ENCODE assay signal across 13 cellular contexts in the genomic region with DNA sequence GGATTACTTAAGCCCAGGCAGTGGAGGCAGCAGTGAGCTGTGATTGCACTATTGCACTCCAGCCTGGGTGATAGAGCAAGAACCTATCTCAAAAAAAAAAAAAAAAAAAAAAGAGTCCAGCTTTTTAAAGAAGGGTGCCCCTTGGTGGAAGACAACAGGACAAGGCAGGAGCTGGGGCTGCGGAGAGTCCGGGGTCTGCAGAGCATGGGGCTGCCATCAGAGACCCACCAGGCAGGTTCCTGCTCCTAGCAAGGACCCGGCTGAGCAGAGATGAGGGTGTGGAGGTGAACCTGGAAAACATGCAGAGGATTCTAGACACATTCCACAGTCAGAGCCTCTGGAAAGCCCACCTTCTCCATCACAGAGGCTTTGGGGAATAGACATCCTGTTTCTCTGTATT. TPM values are rescaled to one million over a fixed set of nuclear protein-coding genes. Genes with fewer than 3 reads are reported as not detected.
DNase-seq lines count a peak whose midpoint lies in the region; ATAC-seq and TF ChIP-seq lines count a peak whose summit lies in the region.
"Had no signal": no experiment of that assay in that cellular context is flagged by ENCODE, and none has a peak within 500 bp of the region (broad histone marks: within the 10 kb centered on the region; RNA-seq: fewer than 3 reads in every experiment).

No MANE protein-coding gene starts in this region.

- no peak for TF ChIP-seq POLR2A in upper lobe of left lung (IDR thresholded peaks at IDR 0.05)

- peak; percentile 28 for DNase-seq in amniotic epithelial cell (ENCODE audit: low read depth)
- peak in 1 of 2 donors; percentile 20 for DNase-seq in heart right ventricle
- no peak for DNase-seq in upper lobe of left lung
- DNase-seq in dedifferentiated amniotic fluid mesenchymal stem cell (ENCODE audit: extremely low spot score): no peak
- no peak for DNase-seq in midbrain (lab: John Stamatoyannopoulos, UW)
- no peak for DNase-seq in DMS53 treated with DMSO at 0.1 percent for 48 hours (lab: John Stamatoyannopoulos, UW; ENCODE audit: unreplicated experiment)
- DNase-seq: C1 segment of cervical spinal cord; effector memory CD8-positive, alpha-beta T cell; NCI-H1694 treated with DMSO at 0.1 percent for 48 hours; NCI-H524 treated with DMSO at 0.1 percent for 48 hours had no signal

- no peak for TF ChIP-seq CTCF in heart right ventricle (IDR thresholded peaks at IDR 0.05)
- no peak for TF ChIP-seq CTCF in upper lobe of left lung (IDR thresholded peaks at IDR 0.05)

- peak in 7 of 8 donors; percentile 3 to 47 (median 24) for ATAC-seq in heart right ventricle
- ATAC-seq in upper lobe of left lung (ENCODE audit: low FRiP score in 2 of 2): no peak
- ATAC-seq: effector memory CD8-positive, alpha-beta T cell; left colon had no signal

- intact Hi-C loops in heart right ventricle (cut with DNase I): loop anchor here in 3 of 10 donors (10.0 kb wide), 3 partner anchors 238 to 372 kb away; no protein-coding TSS in a partner anchor

- peaks cover 9 to 41% (median 28%) of the 10 kb centered on the region in 9 donors for H3K4me1 ChIP-seq in heart right ventricle
- no peaks in the 10 kb centered on the region for H3K4me1 ChIP-seq in muscle layer of duodenum (ENCODE audit: control insufficient read depth in 1 of 2, insufficient read depth in 2 of 2, low read length in 2 of 2)
- H3K4me1 ChIP-seq in upper lobe of left lung: peaks cover 24 to 52% (median 34%) of the 10 kb centered on the region in 4 donors

- H3K27ac ChIP-seq in heart right ventricle: peak overlapping the region; percentile 66 to 95 (median 91)
- H3K27ac ChIP-seq in muscle layer of duodenum (ENCODE audit: low read length): peak overlapping the region; percentile 23
- H3K27ac ChIP-seq in upper lobe of left lung: peak overlapping the region; percentile 66 to 98 (median 92)
- H3K27ac ChIP-seq: RWPE1 had no signal

- H3K9me3 ChIP-seq in heart right ventricle: peaks cover 0 to 10% (median 0%) of the 10 kb centered on the region in 11 donors
- peaks cover 0 to 7% of the 10 kb centered on the region in 2 donors for H3K9me3 ChIP-seq in muscle layer of duodenum (ENCODE audit: control insufficient read depth in 1 of 2, low read length in 2 of 2)
- H3K9me3 ChIP-seq in upper lobe of left lung: no peaks in the 10 kb centered on the region

- H3K36me3 ChIP-seq in heart right ventricle (no peaks in the 10 kb centered on the region), muscle layer of duodenum (ENCODE audit: control insufficient read depth in 1 of 2, insufficient read depth in 2 of 2, low read length in 2 of 2) (no peaks in the 10 kb centered on the region), upper lobe of left lung (no peaks in the 10 kb centered on the region)

- TF ChIP-seq EP300 in upper lobe of left lung (IDR thresholded peaks at IDR 0.05): no peak

- 77 to 86% methylated on average over 3 of the region's 3 CpGs for WGBS in heart right ventricle, 2 donors
- WGBS in upper lobe of left lung, 2 donors: 77 to 88% methylated on average over 3 of the region's 3 CpGs

- H3K4me3 ChIP-seq in heart right ventricle (peak overlapping the region in 3 of 10 donors; percentile 32 to 42 (median 36)), muscle layer of duodenum (ENCODE audit: low read depth in 1 of 2, low read length in 2 of 2) (no peak overlapping the region), upper lobe of left lung (no peak overlapping the region)

- H3K27me3 ChIP-seq in heart right ventricle: no peaks in the 10 kb centered on the region
- no peaks in the 10 kb centered on the region for H3K27me3 ChIP-seq in muscle layer of duodenum (ENCODE audit: low read depth, low read length)
- no peaks in the 10 kb centered on the region for H3K27me3 ChIP-seq in upper lobe of left lung

RNA-seq across cellular contexts. Expression of gene CIPC, which starts 21.0 kb away (rescaled TPM):
- total RNA-seq in heart right ventricle (10 to 100 TPM; 51.4 to 93.8 (median 64.2) TPM), upper lobe of left lung (10 to 100 TPM; 25.1 to 42.4 (median 32.7) TPM)
- polyA plus RNA-seq in heart right ventricle: 10 to 100 TPM in 1 of 2 donors, 1 to 10 TPM in 1; 9.4 to 11.6 TPM

RNA-seq across cellular contexts. Expression of gene IRF2BPL, which starts 48.5 kb away (rescaled TPM):
- total RNA-seq in heart right ventricle (10 to 100 TPM; 25.1 to 66.6 (median 36.4) TPM), upper lobe of left lung (100 to 1,000 TPM in 1 of 6 donors, 10 to 100 TPM in 5; 44.0 to 111 (median 49.6) TPM)
- polyA plus RNA-seq in heart right ventricle: 10 to 100 TPM in 1 of 2 donors, 1 to 10 TPM in 1; 6.6 to 15.4 TPM

Comparison
In these comparisons a context has a peak if more than half of its experiments do, and no peak if none do; other contexts are left out.
1. ATAC-seq: peak in heart right ventricle (7 of 8); none in upper lobe of left lung (0 of 2).
2. H3K27ac ChIP-seq: peak in every context shown above with its lines; median percentile 92 in upper lobe of left lung; 91 in heart right ventricle; 23 in muscle layer of duodenum.